8 cellular contexts compared by ENCODE assay signal in genomic region chr13:49247722-49248432, GRCh38. TPM values are rescaled to one million over a fixed set of nuclear protein-coding genes. Genes with fewer than 3 reads are reported as not detected.
DNase-seq lines count a peak whose midpoint lies in the region; ATAC-seq, FAIRE-seq and TF ChIP-seq lines count a peak whose summit lies in the region.

Gene CDADC1 (plus strand): TSS chr13:49247925. CDS start chr13:49248038, 113 bp downstream.

- H3K27ac ChIP-seq in left lung, result peak within 1 kb of the TSS; percentile 93 to 97

- H3K27ac Mint-ChIP-seq in dendritic cell treated with granulocyte-macrophage colony-stimulating factor and Interleukin-4, amounts not matched to agents 40 ng/mL and 50 ng/mL, for 4 days, result peak within 1 kb of the TSS; percentile 97

- H3K36me3 ChIP-seq in BJ (ENCODE audit: control insufficient read depth, insufficient read depth, low read length), result no peaks in the 10 kb centered on the region
- no peaks in the 10 kb centered on the region for H3K36me3 ChIP-seq in left lung

- peak; percentile 99 for FAIRE-seq in GM19239 (lab: Jason Lieb, UNC)

- peaks cover 5 to 48% of the 10 kb centered on the region in 2 donors for H3K4me1 ChIP-seq in left lung

- H3K4me3 ChIP-seq in BJ (ENCODE audit: low read depth, low read length) (peak within 1 kb of the TSS; percentile 98), left lung (peak within 1 kb of the TSS; percentile 79 to 81)

- peak; percentile 64 for DNase-seq in BJ (ENCODE audit: low read depth)
- peak; percentile 91 for DNase-seq in GM19239 (ENCODE audit: insufficient read length, low spot score)
- peak; percentile 90 for DNase-seq in NCI-H748 treated with DMSO at 0.1 percent for 48 hours (lab: John Stamatoyannopoulos, UW)
- DNase-seq in activated CD4-positive, alpha-beta T cell treated with anti-CD3 and anti-CD28 coated beads, Interleukin-2, amount 50 U/mL, for 24 hours (ENCODE audit: low read depth in 1 of 2, low spot score in 1 of 2), result peak; percentile 69 to 85
- peak; percentile 98 to 99 for DNase-seq in left lung
- DNase-seq in stimulated activated CD4-positive, alpha-beta T cell treated with anti-CD3 and anti-CD28 coated beads, Interleukin-2, amount 100 ng/mL, for 48 hours, result peak; percentile 91 to 95

- no peaks in the 10 kb centered on the region for H3K9me3 ChIP-seq in left lung

- no peaks in the 10 kb centered on the region for H3K27me3 Mint-ChIP-seq in dendritic cell treated with granulocyte-macrophage colony-stimulating factor and Interleukin-4, amounts not matched to agents 40 ng/mL and 50 ng/mL, for 4 days

- peaks cover under 1% of the 10 kb centered on the region for H3K9me3 Mint-ChIP-seq in dendritic cell treated with granulocyte-macrophage colony-stimulating factor and Interleukin-4, amounts not matched to agents 40 ng/mL and 50 ng/mL, for 4 days

- POLR2A ChIA-PET in BJ (lab: Charles Lee), result no interaction called here

- ATAC-seq in HG03460 (IDR thresholded peaks at IDR 0.05; ENCODE audit: unreplicated experiment), result peak; percentile 95
- peak; percentile 96 for ATAC-seq in left lung

- intact Hi-C loops in dendritic cell treated with granulocyte-macrophage colony-stimulating factor and Interleukin-4, amounts not matched to agents 40 ng/mL and 50 ng/mL, for 4 days (cut with micrococcal nuclease), result no loop called here
- intact Hi-C loops in left lung (cut with DNase I), result no loop called here

- TF ChIP-seq CTCF in BJ (IDR thresholded peaks at IDR 0.05; ENCODE audit: insufficient read depth, low read depth, low read length), result no peak
- TF ChIP-seq CTCF in left lung (IDR thresholded peaks at IDR 0.05), result no peak

- H3K36me3 Mint-ChIP-seq in dendritic cell treated with granulocyte-macrophage colony-stimulating factor and Interleukin-4, amounts not matched to agents 40 ng/mL and 50 ng/mL, for 4 days (ENCODE audit: low read depth), result peaks cover 18% of the 10 kb centered on the region

- H3K27me3 ChIP-seq in BJ (ENCODE audit: control insufficient read depth, insufficient read depth, low read length), result no peaks in the 10 kb centered on the region
- H3K27me3 ChIP-seq in left lung, result no peaks in the 10 kb centered on the region

- peaks cover 24% of the 10 kb centered on the region for H3K4me1 Mint-ChIP-seq in dendritic cell treated with granulocyte-macrophage colony-stimulating factor and Interleukin-4, amounts not matched to agents 40 ng/mL and 50 ng/mL, for 4 days (ENCODE audit: low read depth)

- peak within 1 kb of the TSS; percentile 99 for H3K4me3 Mint-ChIP-seq in dendritic cell treated with granulocyte-macrophage colony-stimulating factor and Interleukin-4, amounts not matched to agents 40 ng/mL and 50 ng/mL, for 4 days

- CTCF ChIA-PET in BJ (lab: Yijun Ruan, JAX), result interaction anchor here (0.8 to 2.2 kb wide), 7 partner anchors 8 to 148 kb away, joined by 3 to 9 read pairs (median 3); no protein-coding TSS in a partner anchor

RNA-seq across cellular contexts. Expression of gene CDADC1, which starts in this region (rescaled TPM):
- polyA plus RNA-seq in BJ (2011; rRNA removed), result 2.2 and 3.2 TPM in 2 replicates
- polyA minus RNA-seq in BJ (2011; rRNA and poly(A)+ RNA removed), result 1.4 and 2.5 TPM in 2 replicates
- 10 to 100 TPM; 11.6 to 12.9 TPM for total RNA-seq in left lung

Comparison
In these comparisons a context has a peak if more than half of its experiments do, and no peak if none do; other contexts are left out.
1. Peak in every context shown above with its lines: DNase-seq, ATAC-seq, H3K4me3 ChIP-seq and H3K27ac ChIP-seq.